In the genomic region with DNA sequence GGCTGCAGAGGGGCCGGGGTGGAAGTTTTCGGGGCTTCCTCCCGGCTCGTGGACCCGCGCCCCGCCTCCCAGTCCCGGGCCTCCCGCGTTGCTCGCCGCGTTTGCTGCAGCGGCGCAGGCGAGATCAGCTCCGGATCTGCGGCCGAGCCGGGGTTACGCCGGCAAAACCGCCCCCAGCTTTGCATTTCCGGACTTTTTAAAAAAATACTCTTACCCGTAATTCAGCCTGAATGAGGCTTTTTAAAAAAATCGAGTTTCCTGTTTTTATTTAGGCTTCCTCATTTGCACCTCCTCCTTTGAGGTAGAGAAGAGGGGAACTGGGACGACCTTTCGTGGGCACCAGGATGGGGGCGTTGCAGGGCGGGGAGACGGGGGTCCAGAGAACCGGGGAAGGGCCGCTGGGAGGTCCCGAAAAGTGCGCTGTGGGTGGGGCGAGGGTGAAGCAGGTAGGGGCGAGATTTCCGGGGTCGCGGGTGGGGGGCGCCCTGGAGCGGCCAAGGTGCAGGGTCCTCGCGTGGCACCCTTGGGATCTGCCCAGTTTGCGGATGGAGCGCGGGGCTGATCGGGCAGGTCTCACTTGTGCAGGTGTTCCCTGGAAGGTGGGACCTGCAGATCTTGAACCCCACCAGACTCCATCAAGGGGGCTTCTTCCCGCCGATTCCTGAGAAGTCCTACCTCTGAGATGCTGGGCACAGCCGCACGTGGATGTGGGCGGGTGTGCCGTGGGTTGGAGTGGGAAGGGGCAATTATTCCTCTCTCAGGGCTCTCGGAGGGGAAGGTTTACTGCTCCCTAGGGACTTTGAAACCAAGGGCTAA, we compare ENCODE assay signal across 8 cellular contexts. TPM values are rescaled to one million over a fixed set of nuclear protein-coding genes. Genes with fewer than 3 reads are reported as not detected.
DNase-seq lines count a peak whose midpoint lies in the region; ATAC-seq and TF ChIP-seq lines count a peak whose summit lies in the region.

No MANE protein-coding gene starts in this region.

- H3K9me3 Mint-ChIP-seq in activated naive CD4-positive, alpha-beta T cell treated with anti-CD3 and anti-CD28 coated beads, Interleukin-2, amount 50 U/mL, for 24 hours = no peaks in the 10 kb centered on the region
- no peaks in the 10 kb centered on the region for H3K9me3 Mint-ChIP-seq in immature natural killer cell

- TF ChIP-seq POLR2A in GM19193 (IDR thresholded peaks at IDR 0.05; ENCODE audit: extremely low read depth, insufficient read depth, insufficient read length) = peak; percentile 69
- TF ChIP-seq POLR2A in erythroblast (IDR thresholded peaks at IDR 0.05; ENCODE audit: low read length) = no peak

- H3K4me3 Mint-ChIP-seq in activated naive CD4-positive, alpha-beta T cell treated with anti-CD3 and anti-CD28 coated beads, Interleukin-2, amount 50 U/mL, for 24 hours = peak overlapping the region; percentile 89
- peak overlapping the region; percentile 92 to 100 (median 98) for H3K4me3 Mint-ChIP-seq in immature natural killer cell

- H3K36me3 Mint-ChIP-seq in activated naive CD4-positive, alpha-beta T cell treated with anti-CD3 and anti-CD28 coated beads, Interleukin-2, amount 50 U/mL, for 24 hours = peaks cover 4% of the 10 kb centered on the region
- peaks cover 0 to 6% (median 0%) of the 10 kb centered on the region in 3 donors for H3K36me3 Mint-ChIP-seq in immature natural killer cell

- peak; percentile 60 for DNase-seq in RPMI8226
- DNase-seq in immature natural killer cell = peak; percentile 88 to 89 (median 88)
- peak; percentile 44 for DNase-seq in stimulated activated CD8-positive, alpha-beta memory T cell treated with anti-CD3 and anti-CD28 coated beads, Interleukin-4, amount 100 ng/mL, for 24 hours (ENCODE audit: low read depth)
- DNase-seq in NCI-H345 (lab: John Stamatoyannopoulos, UW) = no peak
- no peak for DNase-seq in erythroblast (lab: John Stamatoyannopoulos, UW)

- peaks cover 77% of the 10 kb centered on the region for H3K4me1 Mint-ChIP-seq in activated naive CD4-positive, alpha-beta T cell treated with anti-CD3 and anti-CD28 coated beads, Interleukin-2, amount 50 U/mL, for 24 hours
- H3K4me1 Mint-ChIP-seq in immature natural killer cell = peaks cover 58 to 62% of the 10 kb centered on the region in 2 donors

- peak overlapping the region; percentile 99 for H3K27ac Mint-ChIP-seq in activated naive CD4-positive, alpha-beta T cell treated with anti-CD3 and anti-CD28 coated beads, Interleukin-2, amount 50 U/mL, for 24 hours
- peak overlapping the region; percentile 92 to 99 (median 96) for H3K27ac Mint-ChIP-seq in immature natural killer cell

- H3K27me3 Mint-ChIP-seq in activated naive CD4-positive, alpha-beta T cell treated with anti-CD3 and anti-CD28 coated beads, Interleukin-2, amount 50 U/mL, for 24 hours = no peaks in the 10 kb centered on the region
- H3K27me3 Mint-ChIP-seq in immature natural killer cell (ENCODE audit: low read depth in 3 of 3) = peaks cover 15 to 29% (median 26%) of the 10 kb centered on the region in 3 donors

- ATAC-seq in HG03457 (IDR thresholded peaks at IDR 0.05; ENCODE audit: unreplicated experiment) = no peak

RNA-seq across cellular contexts. Expression of gene PIK3CD, which starts 1.1 kb away (rescaled TPM):
- polyA plus RNA-seq in immature natural killer cell = 100 to 1,000 TPM in 1 of 3 donors, 10 to 100 TPM in 2; 43.4 to 133 (median 49.0) TPM

Comparison
In these comparisons a context has a peak if more than half of its experiments do, and no peak if none do; other contexts are left out.
1. DNase-seq: peak in RPMI8226 (single experiment), immature natural killer cell (3 of 3) and stimulated activated CD8-positive, alpha-beta memory T cell treated with anti-CD3 and anti-CD28 coated beads, Interleukin-4, amount 100 ng/mL, for 24 hours (single experiment); none in NCI-H345 (single experiment) and erythroblast (0 of 2).